In the genomic region with DNA sequence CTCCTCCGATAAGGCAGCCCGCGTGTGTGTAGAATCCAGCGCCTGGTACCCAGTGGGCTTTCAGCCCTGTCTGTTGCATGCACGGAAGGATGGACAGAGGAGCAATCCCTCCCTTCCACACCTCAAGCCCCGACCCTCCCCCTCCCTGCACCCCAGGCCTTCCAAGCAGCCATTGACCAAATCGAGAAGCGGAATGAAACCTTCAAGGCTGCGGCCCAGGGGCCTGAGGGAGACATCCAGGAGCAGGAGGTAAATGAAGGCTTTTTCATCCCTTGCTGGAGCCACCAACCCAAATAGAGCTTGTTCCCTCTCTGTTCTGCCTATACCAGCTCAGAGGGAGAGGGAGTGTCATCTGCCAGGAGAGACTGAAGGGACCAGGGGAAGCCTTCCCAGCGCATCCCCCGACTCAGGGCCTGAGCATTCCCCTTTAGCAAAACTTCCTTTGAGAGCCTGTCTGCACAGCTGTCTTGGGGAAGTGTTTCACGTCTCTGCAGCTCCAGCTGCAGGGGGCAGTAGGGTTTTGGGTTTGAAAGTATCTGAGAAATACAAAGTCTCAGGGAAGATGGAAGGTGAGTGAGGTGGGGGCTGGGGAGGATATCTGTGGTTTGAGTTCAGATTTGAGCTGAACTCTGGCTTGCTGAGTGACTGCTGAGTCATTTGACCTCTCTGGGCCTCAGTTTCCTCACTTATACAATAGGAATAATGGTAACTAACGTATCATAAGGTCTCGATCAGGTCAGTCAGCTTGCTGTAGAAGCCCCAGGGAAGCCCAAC, we compare ENCODE assay signal across 1 cellular context.
TF ChIP-seq lines count a peak whose summit lies in the region.

No MANE protein-coding gene starts in this region.

TF ChIP-seq in K562, 482 proteins besides CTCF, POLR2A, EP300 and RAD21 (continues in another document):
- TF ChIP-seq POLR2AphosphoS5 (IDR thresholded peaks at IDR 0.05; ENCODE audit: control insufficient read depth, insufficient read depth, low read depth, low read length) (no peak), ZNF830 (CRISPR knock-in tag; IDR thresholded peaks at IDR 0.05) (no peak), ZNF143 (CRISPR knock-in tag; IDR thresholded peaks at IDR 0.05) (peak; percentile 32; the same call in 1 of the 2 replicates), TCF3 (CRISPR knock-in tag; IDR thresholded peaks at IDR 0.05) (peak; percentile 36; the same call in 1 of the 2 replicates), SMARCA4 (IDR thresholded peaks at IDR 0.05) (peak; percentile 28; the same call in 1 of the 2 replicates), STAG1 (CRISPR knock-in tag; IDR thresholded peaks at IDR 0.05; ENCODE audit: borderline replicate concordance) (peak; percentile 97), ZNF57 (CRISPR knock-in tag; IDR thresholded peaks at IDR 0.05) (no peak), CEBPG (CRISPR knock-in tag; IDR thresholded peaks at IDR 0.05) (no peak), CEBPG (tag; conservative IDR thresholded peaks at IDR 0.05 in 1 of 2, IDR thresholded peaks at IDR 0.05 in 1 of 2) (no peak), HLTF (IDR thresholded peaks at IDR 0.05) (no peak), MEIS2 (IDR thresholded peaks at IDR 0.05; ENCODE audit: partially characterized antibody) (peak; percentile 81), ESRRB (CRISPR knock-in tag; IDR thresholded peaks at IDR 0.05; ENCODE audit: borderline replicate concordance) (no peak), PPARD (CRISPR knock-in tag; IDR thresholded peaks at IDR 0.05) (no peak), RHOXF2B (CRISPR knock-in tag; conservative IDR thresholded peaks at IDR 0.05) (no peak), CREB1 (IDR thresholded peaks at IDR 0.05) (no peak), CREB1 (CRISPR knock-in tag; IDR thresholded peaks at IDR 0.05) (no peak), BCOR (IDR thresholded peaks at IDR 0.05) (peak; percentile 57; the same call in 1 of the 2 replicates), ZNF583 (CRISPR knock-in tag; IDR thresholded peaks at IDR 0.05) (no peak), U2AF2 (optimal IDR thresholded peaks at IDR 0.05; ENCODE audit: low read depth, low read length) (no peak), ZFP36 (IDR thresholded peaks at IDR 0.05; ENCODE audit: low read depth, low read length, partially characterized antibody) (no peak), ZNF778 (CRISPR knock-in tag; IDR thresholded peaks at IDR 0.05) (no peak), TAL1 (IDR thresholded peaks at IDR 0.05) (no peak), HDAC1 (IDR thresholded peaks at IDR 0.05) (peak in 1 of 2 experiments; percentile 97; a peak in 2 of 4 replicates), PHB (CRISPR knock-in tag; IDR thresholded peaks at IDR 0.05) (no peak), CBFA2T2 (conservative IDR thresholded peaks at IDR 0.05) (peak; percentile 31), ZNF561 (CRISPR knock-in tag; conservative IDR thresholded peaks at IDR 0.05) (no peak), GTF2E2 (tag; IDR thresholded peaks at IDR 0.05) (no peak), ARID1B (IDR thresholded peaks at IDR 0.05) (peak; percentile 56), NCOA6 (IDR thresholded peaks at IDR 0.05) (no peak), MAZ (CRISPR knock-in tag; conservative IDR thresholded peaks at IDR 0.05 in 1 of 2, IDR thresholded peaks at IDR 0.05 in 1 of 2) (peak in 1 of 2 experiments; percentile 98; a peak in 3 of 4 replicates)
- TF ChIP-seq, protein P1, sequence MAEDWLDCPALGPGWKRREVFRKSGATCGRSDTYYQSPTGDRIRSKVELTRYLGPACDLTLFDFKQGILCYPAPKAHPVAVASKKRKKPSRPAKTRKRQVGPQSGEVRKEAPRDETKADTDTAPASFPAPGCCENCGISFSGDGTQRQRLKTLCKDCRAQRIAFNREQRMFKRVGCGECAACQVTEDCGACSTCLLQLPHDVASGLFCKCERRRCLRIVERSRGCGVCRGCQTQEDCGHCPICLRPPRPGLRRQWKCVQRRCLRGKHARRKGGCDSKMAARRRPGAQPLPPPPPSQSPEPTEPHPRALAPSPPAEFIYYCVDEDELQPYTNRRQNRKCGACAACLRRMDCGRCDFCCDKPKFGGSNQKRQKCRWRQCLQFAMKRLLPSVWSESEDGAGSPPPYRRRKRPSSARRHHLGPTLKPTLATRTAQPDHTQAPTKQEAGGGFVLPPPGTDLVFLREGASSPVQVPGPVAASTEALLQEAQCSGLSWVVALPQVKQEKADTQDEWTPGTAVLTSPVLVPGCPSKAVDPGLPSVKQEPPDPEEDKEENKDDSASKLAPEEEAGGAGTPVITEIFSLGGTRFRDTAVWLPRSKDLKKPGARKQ (CRISPR knock-in tag; IDR thresholded peaks at IDR 0.05): no peak
- TF ChIP-seq, protein P2, sequence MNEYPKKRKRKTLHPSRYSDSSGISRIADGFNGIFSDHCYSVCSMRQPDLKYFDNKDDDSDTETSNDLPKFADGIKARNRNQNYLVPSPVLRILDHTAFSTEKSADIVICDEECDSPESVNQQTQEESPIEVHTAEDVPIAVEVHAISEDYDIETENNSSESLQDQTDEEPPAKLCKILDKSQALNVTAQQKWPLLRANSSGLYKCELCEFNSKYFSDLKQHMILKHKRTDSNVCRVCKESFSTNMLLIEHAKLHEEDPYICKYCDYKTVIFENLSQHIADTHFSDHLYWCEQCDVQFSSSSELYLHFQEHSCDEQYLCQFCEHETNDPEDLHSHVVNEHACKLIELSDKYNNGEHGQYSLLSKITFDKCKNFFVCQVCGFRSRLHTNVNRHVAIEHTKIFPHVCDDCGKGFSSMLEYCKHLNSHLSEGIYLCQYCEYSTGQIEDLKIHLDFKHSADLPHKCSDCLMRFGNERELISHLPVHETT (CRISPR knock-in tag; conservative IDR thresholded peaks at IDR 0.05 in 1 of 2, IDR thresholded peaks at IDR 0.05 in 1 of 2): no peak
- TF ChIP-seq, protein P3, sequence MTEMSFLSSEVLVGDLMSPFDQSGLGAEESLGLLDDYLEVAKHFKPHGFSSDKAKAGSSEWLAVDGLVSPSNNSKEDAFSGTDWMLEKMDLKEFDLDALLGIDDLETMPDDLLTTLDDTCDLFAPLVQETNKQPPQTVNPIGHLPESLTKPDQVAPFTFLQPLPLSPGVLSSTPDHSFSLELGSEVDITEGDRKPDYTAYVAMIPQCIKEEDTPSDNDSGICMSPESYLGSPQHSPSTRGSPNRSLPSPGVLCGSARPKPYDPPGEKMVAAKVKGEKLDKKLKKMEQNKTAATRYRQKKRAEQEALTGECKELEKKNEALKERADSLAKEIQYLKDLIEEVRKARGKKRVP (CRISPR knock-in tag; IDR thresholded peaks at IDR 0.05): no peak
- TF ChIP-seq, protein P4, sequence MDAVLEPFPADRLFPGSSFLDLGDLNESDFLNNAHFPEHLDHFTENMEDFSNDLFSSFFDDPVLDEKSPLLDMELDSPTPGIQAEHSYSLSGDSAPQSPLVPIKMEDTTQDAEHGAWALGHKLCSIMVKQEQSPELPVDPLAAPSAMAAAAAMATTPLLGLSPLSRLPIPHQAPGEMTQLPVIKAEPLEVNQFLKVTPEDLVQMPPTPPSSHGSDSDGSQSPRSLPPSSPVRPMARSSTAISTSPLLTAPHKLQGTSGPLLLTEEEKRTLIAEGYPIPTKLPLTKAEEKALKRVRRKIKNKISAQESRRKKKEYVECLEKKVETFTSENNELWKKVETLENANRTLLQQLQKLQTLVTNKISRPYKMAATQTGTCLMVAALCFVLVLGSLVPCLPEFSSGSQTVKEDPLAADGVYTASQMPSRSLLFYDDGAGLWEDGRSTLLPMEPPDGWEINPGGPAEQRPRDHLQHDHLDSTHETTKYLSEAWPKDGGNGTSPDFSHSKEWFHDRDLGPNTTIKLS (IDR thresholded peaks at IDR 0.05; ENCODE audit: borderline replicate concordance, low read depth): no peak
- TF ChIP-seq, protein P5, sequence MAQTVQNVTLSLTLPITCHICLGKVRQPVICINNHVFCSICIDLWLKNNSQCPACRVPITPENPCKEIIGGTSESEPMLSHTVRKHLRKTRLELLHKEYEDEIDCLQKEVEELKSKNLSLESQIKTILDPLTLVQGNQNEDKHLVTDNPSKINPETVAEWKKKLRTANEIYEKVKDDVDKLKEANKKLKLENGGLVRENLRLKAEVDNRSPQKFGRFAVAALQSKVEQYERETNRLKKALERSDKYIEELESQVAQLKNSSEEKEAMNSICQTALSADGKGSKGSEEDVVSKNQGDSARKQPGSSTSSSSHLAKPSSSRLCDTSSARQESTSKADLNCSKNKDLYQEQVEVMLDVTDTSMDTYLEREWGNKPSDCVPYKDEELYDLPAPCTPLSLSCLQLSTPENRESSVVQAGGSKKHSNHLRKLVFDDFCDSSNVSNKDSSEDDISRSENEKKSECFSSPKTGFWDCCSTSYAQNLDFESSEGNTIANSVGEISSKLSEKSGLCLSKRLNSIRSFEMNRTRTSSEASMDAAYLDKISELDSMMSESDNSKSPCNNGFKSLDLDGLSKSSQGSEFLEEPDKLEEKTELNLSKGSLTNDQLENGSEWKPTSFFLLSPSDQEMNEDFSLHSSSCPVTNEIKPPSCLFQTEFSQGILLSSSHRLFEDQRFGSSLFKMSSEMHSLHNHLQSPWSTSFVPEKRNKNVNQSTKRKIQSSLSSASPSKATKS (CRISPR knock-in tag; IDR thresholded peaks at IDR 0.05): no peak
- TF ChIP-seq, protein P6, sequence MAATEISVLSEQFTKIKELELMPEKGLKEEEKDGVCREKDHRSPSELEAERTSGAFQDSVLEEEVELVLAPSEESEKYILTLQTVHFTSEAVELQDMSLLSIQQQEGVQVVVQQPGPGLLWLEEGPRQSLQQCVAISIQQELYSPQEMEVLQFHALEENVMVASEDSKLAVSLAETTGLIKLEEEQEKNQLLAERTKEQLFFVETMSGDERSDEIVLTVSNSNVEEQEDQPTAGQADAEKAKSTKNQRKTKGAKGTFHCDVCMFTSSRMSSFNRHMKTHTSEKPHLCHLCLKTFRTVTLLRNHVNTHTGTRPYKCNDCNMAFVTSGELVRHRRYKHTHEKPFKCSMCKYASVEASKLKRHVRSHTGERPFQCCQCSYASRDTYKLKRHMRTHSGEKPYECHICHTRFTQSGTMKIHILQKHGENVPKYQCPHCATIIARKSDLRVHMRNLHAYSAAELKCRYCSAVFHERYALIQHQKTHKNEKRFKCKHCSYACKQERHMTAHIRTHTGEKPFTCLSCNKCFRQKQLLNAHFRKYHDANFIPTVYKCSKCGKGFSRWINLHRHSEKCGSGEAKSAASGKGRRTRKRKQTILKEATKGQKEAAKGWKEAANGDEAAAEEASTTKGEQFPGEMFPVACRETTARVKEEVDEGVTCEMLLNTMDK (IDR thresholded peaks at IDR 0.05; ENCODE audit: borderline replicate concordance, insufficient read depth, low read depth, low read length, poor library complexity, severe bottlenecking): peak; percentile 86
- TF ChIP-seq, protein P7, sequence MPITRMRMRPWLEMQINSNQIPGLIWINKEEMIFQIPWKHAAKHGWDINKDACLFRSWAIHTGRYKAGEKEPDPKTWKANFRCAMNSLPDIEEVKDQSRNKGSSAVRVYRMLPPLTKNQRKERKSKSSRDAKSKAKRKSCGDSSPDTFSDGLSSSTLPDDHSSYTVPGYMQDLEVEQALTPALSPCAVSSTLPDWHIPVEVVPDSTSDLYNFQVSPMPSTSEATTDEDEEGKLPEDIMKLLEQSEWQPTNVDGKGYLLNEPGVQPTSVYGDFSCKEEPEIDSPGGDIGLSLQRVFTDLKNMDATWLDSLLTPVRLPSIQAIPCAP (CRISPR knock-in tag; IDR thresholded peaks at IDR 0.05; ENCODE audit: borderline replicate concordance): no peak
- TF ChIP-seq, protein P8, sequence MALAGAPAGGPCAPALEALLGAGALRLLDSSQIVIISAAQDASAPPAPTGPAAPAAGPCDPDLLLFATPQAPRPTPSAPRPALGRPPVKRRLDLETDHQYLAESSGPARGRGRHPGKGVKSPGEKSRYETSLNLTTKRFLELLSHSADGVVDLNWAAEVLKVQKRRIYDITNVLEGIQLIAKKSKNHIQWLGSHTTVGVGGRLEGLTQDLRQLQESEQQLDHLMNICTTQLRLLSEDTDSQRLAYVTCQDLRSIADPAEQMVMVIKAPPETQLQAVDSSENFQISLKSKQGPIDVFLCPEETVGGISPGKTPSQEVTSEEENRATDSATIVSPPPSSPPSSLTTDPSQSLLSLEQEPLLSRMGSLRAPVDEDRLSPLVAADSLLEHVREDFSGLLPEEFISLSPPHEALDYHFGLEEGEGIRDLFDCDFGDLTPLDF (CRISPR knock-in tag; IDR thresholded peaks at IDR 0.05): no peak; the same call in 1 of the 2 replicates
- TF ChIP-seq, protein P9, sequence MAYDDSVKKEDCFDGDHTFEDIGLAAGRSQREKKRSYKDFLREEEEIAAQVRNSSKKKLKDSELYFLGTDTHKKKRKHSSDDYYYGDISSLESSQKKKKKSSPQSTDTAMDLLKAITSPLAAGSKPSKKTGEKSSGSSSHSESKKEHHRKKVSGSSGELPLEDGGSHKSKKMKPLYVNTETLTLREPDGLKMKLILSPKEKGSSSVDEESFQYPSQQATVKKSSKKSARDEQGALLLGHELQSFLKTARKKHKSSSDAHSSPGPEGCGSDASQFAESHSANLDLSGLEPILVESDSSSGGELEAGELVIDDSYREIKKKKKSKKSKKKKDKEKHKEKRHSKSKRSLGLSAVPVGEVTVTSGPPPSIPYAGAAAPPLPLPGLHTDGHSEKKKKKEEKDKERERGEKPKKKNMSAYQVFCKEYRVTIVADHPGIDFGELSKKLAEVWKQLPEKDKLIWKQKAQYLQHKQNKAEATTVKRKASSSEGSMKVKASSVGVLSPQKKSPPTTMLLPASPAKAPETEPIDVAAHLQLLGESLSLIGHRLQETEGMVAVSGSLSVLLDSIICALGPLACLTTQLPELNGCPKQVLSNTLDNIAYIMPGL (CRISPR knock-in tag; IDR thresholded peaks at IDR 0.05): no peak
- TF ChIP-seq, protein P10, sequence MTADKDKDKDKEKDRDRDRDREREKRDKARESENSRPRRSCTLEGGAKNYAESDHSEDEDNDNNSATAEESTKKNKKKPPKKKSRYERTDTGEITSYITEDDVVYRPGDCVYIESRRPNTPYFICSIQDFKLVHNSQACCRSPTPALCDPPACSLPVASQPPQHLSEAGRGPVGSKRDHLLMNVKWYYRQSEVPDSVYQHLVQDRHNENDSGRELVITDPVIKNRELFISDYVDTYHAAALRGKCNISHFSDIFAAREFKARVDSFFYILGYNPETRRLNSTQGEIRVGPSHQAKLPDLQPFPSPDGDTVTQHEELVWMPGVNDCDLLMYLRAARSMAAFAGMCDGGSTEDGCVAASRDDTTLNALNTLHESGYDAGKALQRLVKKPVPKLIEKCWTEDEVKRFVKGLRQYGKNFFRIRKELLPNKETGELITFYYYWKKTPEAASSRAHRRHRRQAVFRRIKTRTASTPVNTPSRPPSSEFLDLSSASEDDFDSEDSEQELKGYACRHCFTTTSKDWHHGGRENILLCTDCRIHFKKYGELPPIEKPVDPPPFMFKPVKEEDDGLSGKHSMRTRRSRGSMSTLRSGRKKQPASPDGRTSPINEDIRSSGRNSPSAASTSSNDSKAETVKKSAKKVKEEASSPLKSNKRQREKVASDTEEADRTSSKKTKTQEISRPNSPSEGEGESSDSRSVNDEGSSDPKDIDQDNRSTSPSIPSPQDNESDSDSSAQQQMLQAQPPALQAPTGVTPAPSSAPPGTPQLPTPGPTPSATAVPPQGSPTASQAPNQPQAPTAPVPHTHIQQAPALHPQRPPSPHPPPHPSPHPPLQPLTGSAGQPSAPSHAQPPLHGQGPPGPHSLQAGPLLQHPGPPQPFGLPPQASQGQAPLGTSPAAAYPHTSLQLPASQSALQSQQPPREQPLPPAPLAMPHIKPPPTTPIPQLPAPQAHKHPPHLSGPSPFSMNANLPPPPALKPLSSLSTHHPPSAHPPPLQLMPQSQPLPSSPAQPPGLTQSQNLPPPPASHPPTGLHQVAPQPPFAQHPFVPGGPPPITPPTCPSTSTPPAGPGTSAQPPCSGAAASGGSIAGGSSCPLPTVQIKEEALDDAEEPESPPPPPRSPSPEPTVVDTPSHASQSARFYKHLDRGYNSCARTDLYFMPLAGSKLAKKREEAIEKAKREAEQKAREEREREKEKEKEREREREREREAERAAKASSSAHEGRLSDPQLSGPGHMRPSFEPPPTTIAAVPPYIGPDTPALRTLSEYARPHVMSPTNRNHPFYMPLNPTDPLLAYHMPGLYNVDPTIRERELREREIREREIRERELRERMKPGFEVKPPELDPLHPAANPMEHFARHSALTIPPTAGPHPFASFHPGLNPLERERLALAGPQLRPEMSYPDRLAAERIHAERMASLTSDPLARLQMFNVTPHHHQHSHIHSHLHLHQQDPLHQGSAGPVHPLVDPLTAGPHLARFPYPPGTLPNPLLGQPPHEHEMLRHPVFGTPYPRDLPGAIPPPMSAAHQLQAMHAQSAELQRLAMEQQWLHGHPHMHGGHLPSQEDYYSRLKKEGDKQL (CRISPR knock-in tag; IDR thresholded peaks at IDR 0.05; ENCODE audit: borderline replicate concordance): no peak
